ENCODE assay signal across 21 cellular contexts in genomic region chr20:51237278-51237677, GRCh38.
A peak's percentile ranks its signal among the peaks of the same experiment; 100 is the strongest.
DNase-seq lines count a peak whose midpoint lies in the region; ATAC-seq and TF ChIP-seq lines count a peak whose summit lies in the region.
"Had no signal": no experiment of that assay in that cellular context is flagged by ENCODE, and none has a peak within 500 bp of the region (broad histone marks: within the 10 kb centered on the region; RNA-seq: fewer than 3 reads in every experiment).

No MANE protein-coding gene starts in this region.

- H3K27me3 ChIP-seq in right lobe of liver, result no peaks in the 10 kb centered on the region

- intact Hi-C loops in right lobe of liver (cut with DNase I), result no loop called here

- no peaks in the 10 kb centered on the region for H3K36me3 ChIP-seq in right lobe of liver
- H3K36me3 ChIP-seq: transverse colon had no signal

- ATAC-seq in HG02642 (IDR thresholded peaks at IDR 0.05; ENCODE audit: poor library complexity, unreplicated experiment) (no peak), right lobe of liver (no peak)
- ATAC-seq: effector memory CD8-positive, alpha-beta T cell had no signal

- H3K4me1 Mint-ChIP-seq in nephron progenitor cell, result peaks cover 26% of the 10 kb centered on the region
- H3K4me1 Mint-ChIP-seq: activated CD4-positive, alpha-beta memory T cell treated with anti-CD3 and anti-CD28 coated beads, Interleukin-2, amount 10 ng/mL, durations not matched to agents 7 days and 5 days; activated naive CD8-positive, alpha-beta T cell treated with anti-CD3 and anti-CD28 coated beads, Interleukin-2, amount 10 ng/mL, durations not matched to agents 7 days and 5 days had no signal

- WGBS in right lobe of liver (ENCODE audit: insufficient coverage, low coverage, low lambda C conversion rate, missing lambda C conversion rate), result 26% methylated on average over 6 of the region's 6 CpGs

- no peaks in the 10 kb centered on the region for H3K36me3 Mint-ChIP-seq in nephron progenitor cell (ENCODE audit: low read depth)
- H3K36me3 Mint-ChIP-seq: activated naive CD8-positive, alpha-beta T cell treated with anti-CD3 and anti-CD28 coated beads, Interleukin-2, amount 10 ng/mL, durations not matched to agents 7 days and 5 days had no signal

- H3K9me3 Mint-ChIP-seq in nephron progenitor cell, result peaks cover 13% of the 10 kb centered on the region
- H3K9me3 Mint-ChIP-seq: activated CD4-positive, alpha-beta memory T cell treated with anti-CD3 and anti-CD28 coated beads, Interleukin-2, amount 10 ng/mL, durations not matched to agents 7 days and 5 days had no signal

- DNase-seq in AG20443 (ENCODE audit: low spot score) (peak; percentile 62), NB4 (ENCODE audit: low read depth) (peak; percentile 88), fibroblast of mammary gland (ENCODE audit: low read depth) (peak; percentile 24), nephron progenitor cell (no peak), DMS53 treated with DMSO at 0.1 percent for 48 hours (lab: John Stamatoyannopoulos, UW; ENCODE audit: unreplicated experiment) (no peak), NCI-H524 (lab: John Stamatoyannopoulos, UW) (no peak), right lobe of liver (no peak)
- DNase-seq: activated CD4-positive, alpha-beta memory T cell treated with anti-CD3 and anti-CD28 coated beads, Interleukin-2, amount 10 ng/mL, durations not matched to agents 7 days and 5 days; activated naive CD8-positive, alpha-beta T cell treated with anti-CD3 and anti-CD28 coated beads, Interleukin-2, amount 10 ng/mL, durations not matched to agents 7 days and 5 days; activated T-cell treated with anti-CD3 and anti-CD28 coated beads, Interleukin-2, amount 50 U/mL, for 48 hours; Calu3; central memory CD4-positive, alpha-beta T cell; effector memory CD8-positive, alpha-beta T cell; foreskin melanocyte; mammary epithelial cell; NCI-H1105; PC-9; stimulated activated CD4-positive, alpha-beta T cell treated with anti-CD3 and anti-CD28 coated beads, Interleukin-4, amount 100 ng/mL, for 4 hours; SW 1271; transverse colon had no signal

- H3K4me3 Mint-ChIP-seq in nephron progenitor cell, result no peak overlapping the region
- H3K4me3 Mint-ChIP-seq: activated CD4-positive, alpha-beta memory T cell treated with anti-CD3 and anti-CD28 coated beads, Interleukin-2, amount 10 ng/mL, durations not matched to agents 7 days and 5 days; activated naive CD8-positive, alpha-beta T cell treated with anti-CD3 and anti-CD28 coated beads, Interleukin-2, amount 10 ng/mL, durations not matched to agents 7 days and 5 days; effector memory CD8-positive, alpha-beta T cell had no signal

- H3K4me3 ChIP-seq in NB4 (ENCODE audit: low read depth, low read length), result no peak overlapping the region
- no peak overlapping the region for H3K4me3 ChIP-seq in fibroblast of mammary gland (ENCODE audit: control insufficient read depth, low read depth, low read length)
- H3K4me3 ChIP-seq in right lobe of liver, result no peak overlapping the region
- H3K4me3 ChIP-seq: PC-9, transverse colon had no signal

- no peak for TF ChIP-seq CTCF in NB4 (IDR thresholded peaks at IDR 0.05; ENCODE audit: low read depth, low read length)
- no peak for TF ChIP-seq CTCF in fibroblast of mammary gland (conservative IDR thresholded peaks at IDR 0.05; ENCODE audit: control insufficient read depth, insufficient read depth, low read depth, low read length)
- no peak for TF ChIP-seq CTCF in nephron progenitor cell (IDR thresholded peaks at IDR 0.05)
- no peak for TF ChIP-seq CTCF in right lobe of liver (IDR thresholded peaks at IDR 0.05)

- TF ChIP-seq POLR2A in NB4 (IDR thresholded peaks at IDR 0.05; ENCODE audit: extremely low read depth, insufficient read length) (no peak), right lobe of liver (IDR thresholded peaks at IDR 0.05) (no peak)

- H3K9me3 ChIP-seq in right lobe of liver, result no peaks in the 10 kb centered on the region

- H3K4me1 ChIP-seq in right lobe of liver, result no peaks in the 10 kb centered on the region
- H3K4me1 ChIP-seq: transverse colon had no signal

- no peak overlapping the region for H3K27ac ChIP-seq in right lobe of liver
- H3K27ac ChIP-seq: PC-9, transverse colon had no signal

- H3K27ac Mint-ChIP-seq in nephron progenitor cell, result peak overlapping the region; percentile 54
- H3K27ac Mint-ChIP-seq: activated CD4-positive, alpha-beta memory T cell treated with anti-CD3 and anti-CD28 coated beads, Interleukin-2, amount 10 ng/mL, durations not matched to agents 7 days and 5 days; activated naive CD8-positive, alpha-beta T cell treated with anti-CD3 and anti-CD28 coated beads, Interleukin-2, amount 10 ng/mL, durations not matched to agents 7 days and 5 days; effector memory CD8-positive, alpha-beta T cell had no signal

- peaks cover 11% of the 10 kb centered on the region for H3K27me3 Mint-ChIP-seq in nephron progenitor cell (ENCODE audit: low read depth, poor library complexity)

Comparison
In these comparisons a context has a peak if more than half of its experiments do, and no peak if none do; other contexts are left out.
1. DNase-seq: peak in AG20443 (single experiment), NB4 (single experiment) and fibroblast of mammary gland (single experiment); none in nephron progenitor cell (single experiment), DMS53 treated with DMSO at 0.1 percent for 48 hours (single experiment), NCI-H524 (0 of 2) and right lobe of liver (0 of 3).